ENCODE assay signal across 13 cellular contexts in genomic region chr1:171695772-171696171, GRCh38. TPM values are rescaled to one million over a fixed set of nuclear protein-coding genes. Genes with fewer than 3 reads are reported as not detected.
"Had no signal": no experiment of that assay in that cellular context is flagged by ENCODE, and none has a peak within 500 bp of the region (broad histone marks: within the 10 kb centered on the region; RNA-seq: fewer than 3 reads in every experiment).

No MANE protein-coding gene starts in this region.

RNA-seq across cellular contexts. Expression of gene MYOC, which starts 43.3 kb away (rescaled TPM):
- total RNA-seq: activated naive CD4-positive, alpha-beta T cell treated with anti-CD3 and anti-CD28 coated beads for 36 hours; activated naive CD4-positive, alpha-beta T cell treated with anti-CD3 and anti-CD28 coated beads, Interleukin-2, amount 50 U/mL, for 72 hours; activated naive CD8-positive, alpha-beta T cell treated with anti-CD3 and anti-CD28 coated beads for 36 hours; activated naive CD8-positive, alpha-beta T cell treated with anti-CD3 and anti-CD28 coated beads, Interleukin-2, amount 10 ng/mL, durations not matched to agents 7 days and 5 days; activated T-cell treated with anti-CD3 and anti-CD28 coated beads, Interleukin-2, amount 50 U/mL, for 4 hours; activated T-cell treated with anti-CD3 and anti-CD28 coated beads, Interleukin-2, amount 50 U/mL, for 72 hours; activated T-helper 1 cell treated with anti-CD3 and anti-CD28 coated beads, Interleukin-12 subunit alpha, Interleukin-12 subunit beta, Interleukin-2, Interleukin-4 antibody, amounts not matched to agents 30 ng/mL and 10 ng/mL and 1 ng/mL, durations not matched to agents 14 hours and 24 hours and 36 hours; activated T-helper 17 cell treated with anti-CD3 and anti-CD28 coated beads, Interleukin-2, amount 50 U/mL, for 72 hours; activated T-helper 2 cell treated with anti-CD3 and anti-CD28 coated beads, Interferon-gamma antibody, Interleukin-2, Interleukin-4, amounts not matched to agents 10 μg/mL and 5 μg/mL and 100 μg/mL, durations not matched to agents 14 hours and 24 hours and 36 hours; astrocyte; bronchial epithelial cell; chondrocyte had no signal
- polyA plus RNA-seq: cardiac muscle cell had no signal
